8 cellular contexts compared by ENCODE assay signal in genomic region chr12:674272-674781, GRCh38. TPM values are rescaled to one million over a fixed set of nuclear protein-coding genes. Genes with fewer than 3 reads are reported as not detected.
DNase-seq lines count a peak whose midpoint lies in the region; ATAC-seq and FAIRE-seq lines count a peak whose summit lies in the region.

No MANE protein-coding gene starts in this region.

- CTCF ChIA-PET in activated naive CD4-positive, alpha-beta T cell treated with anti-CD3 and anti-CD28 coated beads for 36 hours (lab: Charles Lee) = interaction anchor here (1.0 to 3.6 kb wide), 5 partner anchors 9 to 98 kb away, joined by 3 to 13 read pairs (median 4); no protein-coding TSS in a partner anchor

- H3K4me1 Mint-ChIP-seq in activated naive CD4-positive, alpha-beta T cell treated with anti-CD3 and anti-CD28 coated beads for 36 hours (ENCODE audit: low read depth) = peaks cover 65% of the 10 kb centered on the region

- H3K36me3 Mint-ChIP-seq in activated naive CD4-positive, alpha-beta T cell treated with anti-CD3 and anti-CD28 coated beads for 36 hours (ENCODE audit: low read depth) = no peaks in the 10 kb centered on the region

- intact Hi-C loops in activated naive CD4-positive, alpha-beta T cell treated with anti-CD3 and anti-CD28 coated beads for 36 hours (cut with micrococcal nuclease) = loop anchor here (1.0 to 2.0 kb wide), 11 partner anchors 8 to 918 kb away; no protein-coding TSS in a partner anchor

- peak; percentile 100 for FAIRE-seq in GM18507 (lab: Jason Lieb, UNC)

- peak overlapping the region; percentile 78 for H3K27ac Mint-ChIP-seq in activated naive CD4-positive, alpha-beta T cell treated with anti-CD3 and anti-CD28 coated beads for 36 hours

- no peaks in the 10 kb centered on the region for H3K9me3 Mint-ChIP-seq in activated naive CD4-positive, alpha-beta T cell treated with anti-CD3 and anti-CD28 coated beads for 36 hours

- H3K27me3 Mint-ChIP-seq in activated naive CD4-positive, alpha-beta T cell treated with anti-CD3 and anti-CD28 coated beads for 36 hours (ENCODE audit: low read depth) = no peaks in the 10 kb centered on the region

- ATAC-seq in HG02678 (IDR thresholded peaks at IDR 0.05; ENCODE audit: unreplicated experiment) = peak; percentile 82

- DNase-seq in GM18507 (ENCODE audit: extremely low spot score, insufficient read length, low read depth) (peak; percentile 26), OCI-M1 (lab: John Stamatoyannopoulos, UW) (peak; percentile 29), SHP77 treated with DMSO at 0.1 percent for 48 hours (lab: John Stamatoyannopoulos, UW) (no peak), H4 (ENCODE audit: low spot score) (no peak), DMS79 (lab: John Stamatoyannopoulos, UW) (no peak)
- DNase-seq in activated naive CD4-positive, alpha-beta T cell treated with anti-CD3 and anti-CD28 coated beads for 36 hours = peak; percentile 91
- DNase-seq in stimulated activated CD8-positive, alpha-beta memory T cell treated with anti-CD3 and anti-CD28 coated beads, Interleukin-12 subunit alpha, Interleukin-12 subunit beta, amount 100 ng/mL, for 1 hour (ENCODE audit: low read depth) = peak; percentile 27

- peak overlapping the region; percentile 16 for H3K4me3 Mint-ChIP-seq in activated naive CD4-positive, alpha-beta T cell treated with anti-CD3 and anti-CD28 coated beads for 36 hours

RNA-seq across cellular contexts. Expression of gene NINJ2, which starts 11.1 kb away (rescaled TPM):
- total RNA-seq in activated naive CD4-positive, alpha-beta T cell treated with anti-CD3 and anti-CD28 coated beads for 36 hours = 1 to 10 TPM; 1.8 to 2.5 TPM
- not detected in 2 replicates for total RNA-seq in H4 (2014; rRNA removed; shearing (Covaris generic))

Comparison
In these comparisons a context has a peak if more than half of its experiments do, and no peak if none do; other contexts are left out.
1. DNase-seq: peak in GM18507 (single experiment), OCI-M1 (single experiment), activated naive CD4-positive, alpha-beta T cell treated with anti-CD3 and anti-CD28 coated beads for 36 hours (single experiment) and stimulated activated CD8-positive, alpha-beta memory T cell treated with anti-CD3 and anti-CD28 coated beads, Interleukin-12 subunit alpha, Interleukin-12 subunit beta, amount 100 ng/mL, for 1 hour (single experiment); none in SHP77 treated with DMSO at 0.1 percent for 48 hours (single experiment), H4 (single experiment) and DMS79 (single experiment).